Comparison of ENCODE assay signal across 29 cellular contexts in the genomic region with DNA sequence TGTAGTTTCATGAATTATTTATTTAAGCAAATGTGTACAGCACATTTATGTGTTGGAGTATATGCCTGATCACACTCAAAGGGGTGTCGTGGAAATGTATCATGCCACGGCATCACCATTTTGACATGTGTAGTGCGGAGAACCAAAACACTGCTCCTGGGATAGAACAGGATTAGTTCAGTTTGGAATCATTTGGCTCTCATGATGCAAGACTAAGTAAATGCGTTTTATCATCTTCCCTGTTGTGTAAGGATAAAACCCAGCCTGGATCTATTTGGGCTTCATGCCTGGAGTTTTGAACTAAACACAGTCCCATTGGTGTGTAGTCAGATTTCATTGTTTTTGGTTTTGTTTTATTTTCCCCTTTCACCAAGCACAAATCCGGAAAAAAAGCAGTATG.
DNase-seq lines count a peak whose midpoint lies in the region; ATAC-seq and TF ChIP-seq lines count a peak whose summit lies in the region.
"Had no signal": no experiment of that assay in that cellular context is flagged by ENCODE, and none has a peak within 500 bp of the region (broad histone marks: within the 10 kb centered on the region; RNA-seq: fewer than 3 reads in every experiment).

No MANE protein-coding gene starts in this region.

- H3K79me2 ChIP-seq in GM23248 (ENCODE audit: insufficient read depth) (0 out of 2 replicates have a peak, but pooled peaks cover 7% of the 10 kb centered on the region), neural cell (replicated peaks; ENCODE audit: insufficient read depth, low read length) (no peaks in the 10 kb centered on the region)

- no peaks in the 10 kb centered on the region for H3K27me3 Mint-ChIP-seq in natural killer cell (ENCODE audit: low read depth in 2 of 2)
- H3K27me3 Mint-ChIP-seq: activated CD8-positive, alpha-beta T cell treated with anti-CD3 and anti-CD28 coated beads for 36 hours; activated naive CD4-positive, alpha-beta T cell treated with anti-CD3 and anti-CD28 coated beads, Interleukin-2, amount 10 ng/mL, durations not matched to agents 7 days and 5 days; activated T-helper 17 cell treated with anti-CD3 and anti-CD28 coated beads, Interleukin-2, amount 50 U/mL, for 72 hours; IgD-negative memory B cell; stimulated activated naive CD8-positive, alpha-beta T cell treated with anti-CD3 and anti-CD28 coated beads, Interleukin-15, amount 100 ng/mL, for 72 hours had no signal

- no peak overlapping the region for H3K27ac Mint-ChIP-seq in natural killer cell
- H3K27ac Mint-ChIP-seq: activated CD8-positive, alpha-beta T cell treated with anti-CD3 and anti-CD28 coated beads for 36 hours; activated naive CD4-positive, alpha-beta T cell treated with anti-CD3 and anti-CD28 coated beads, Interleukin-2, amount 10 ng/mL, durations not matched to agents 7 days and 5 days; activated T-helper 17 cell treated with anti-CD3 and anti-CD28 coated beads, Interleukin-2, amount 50 U/mL, for 72 hours; IgD-negative memory B cell; nephron progenitor cell; stimulated activated naive CD8-positive, alpha-beta T cell treated with anti-CD3 and anti-CD28 coated beads, Interleukin-15, amount 100 ng/mL, for 72 hours had no signal

- no peaks in the 10 kb centered on the region for H3K27me3 ChIP-seq in GM23248 (replicated peaks; ENCODE audit: insufficient read depth)
- no peaks in the 10 kb centered on the region for H3K27me3 ChIP-seq in neural cell (ENCODE audit: insufficient read depth, low read depth, low read length)
- H3K27me3 ChIP-seq: ovary had no signal

- H3F3A ChIP-seq in GM23248 (ENCODE audit: insufficient read depth) (no peaks in the 10 kb centered on the region), neural cell (ENCODE audit: insufficient read depth, low read length, poor library complexity, severe bottlenecking) (no peaks in the 10 kb centered on the region)

- no peaks in the 10 kb centered on the region for H3K4me1 Mint-ChIP-seq in natural killer cell
- H3K4me1 Mint-ChIP-seq: activated naive CD4-positive, alpha-beta T cell treated with anti-CD3 and anti-CD28 coated beads, Interleukin-2, amount 10 ng/mL, durations not matched to agents 7 days and 5 days; activated T-helper 17 cell treated with anti-CD3 and anti-CD28 coated beads, Interleukin-2, amount 50 U/mL, for 72 hours; IgD-negative memory B cell; stimulated activated naive CD8-positive, alpha-beta T cell treated with anti-CD3 and anti-CD28 coated beads, Interleukin-15, amount 100 ng/mL, for 72 hours had no signal

- TF ChIP-seq CTCF in AG09309 (IDR thresholded peaks at IDR 0.05; ENCODE audit: control insufficient read depth, insufficient read depth, low read depth, low read length, missing control alignments) (no peak), fibroblast of mammary gland (conservative IDR thresholded peaks at IDR 0.05; ENCODE audit: control insufficient read depth, insufficient read depth, low read depth, low read length) (no peak), neural cell (IDR thresholded peaks at IDR 0.05; ENCODE audit: poor library complexity, severe bottlenecking) (no peak), natural killer cell (IDR thresholded peaks at IDR 0.05) (no peak)

- H3K4me3 ChIP-seq in AG09309 (ENCODE audit: control insufficient read depth, low read depth, low read length) (no peak overlapping the region), GM23248 (no peak overlapping the region), fibroblast of mammary gland (ENCODE audit: control insufficient read depth, low read depth, low read length) (no peak overlapping the region), neural cell (ENCODE audit: low read length) (peak overlapping the region; percentile 32)
- H3K4me3 ChIP-seq: coronary artery, ovary had no signal

- H3K36me3 ChIP-seq in GM23248 (ENCODE audit: low read depth) (no peaks in the 10 kb centered on the region), neural cell (ENCODE audit: insufficient read depth, low read length) (no peaks in the 10 kb centered on the region)
- H3K36me3 ChIP-seq: ovary had no signal

- H3K4me3 Mint-ChIP-seq in natural killer cell, result no peak overlapping the region
- H3K4me3 Mint-ChIP-seq: activated CD8-positive, alpha-beta T cell treated with anti-CD3 and anti-CD28 coated beads for 36 hours; activated naive CD4-positive, alpha-beta T cell treated with anti-CD3 and anti-CD28 coated beads, Interleukin-2, amount 10 ng/mL, durations not matched to agents 7 days and 5 days; activated T-helper 17 cell treated with anti-CD3 and anti-CD28 coated beads, Interleukin-2, amount 50 U/mL, for 72 hours; IgD-negative memory B cell; nephron progenitor cell; stimulated activated naive CD8-positive, alpha-beta T cell treated with anti-CD3 and anti-CD28 coated beads, Interleukin-15, amount 100 ng/mL, for 72 hours had no signal

- H3K27ac ChIP-seq in GM23248 (no peak overlapping the region), neural cell (ENCODE audit: low read length) (peak overlapping the region; percentile 57)
- H3K27ac ChIP-seq: C4-2B, coronary artery, ovary had no signal

- H3K9ac ChIP-seq in GM23248 (no peak overlapping the region), neural cell (ENCODE audit: low read length) (peak overlapping the region; percentile 9)

- DNase-seq in AG09309 (ENCODE audit: low read depth) (peak; percentile 20), GM23248 (peak; percentile 28), fibroblast of mammary gland (ENCODE audit: low read depth) (peak; percentile 55), ecto neural progenitor cell (ENCODE audit: low spot score) (no peak), RKO (ENCODE audit: low spot score) (no peak), natural killer cell (no peak)
- DNase-seq: activated CD8-positive, alpha-beta T cell treated with anti-CD3 and anti-CD28 coated beads for 36 hours; activated naive CD4-positive, alpha-beta T cell treated with anti-CD3 and anti-CD28 coated beads, Interleukin-2, amount 10 ng/mL, durations not matched to agents 7 days and 5 days; amygdala; Calu3; erythroblast; GDM1; hippocampal formation; mammary epithelial cell; MV-4-11; NCI-H1436; NCI-H2107; NCI-H345; NCI-H69; nephron progenitor cell; ovary; SHP77 treated with DMSO at 0.1 percent for 48 hours; stimulated activated CD4-positive, alpha-beta T cell treated with anti-CD3 and anti-CD28 coated beads, Interleukin-2, amount 100 ng/mL, for 24 hours; stimulated activated naive CD8-positive, alpha-beta T cell treated with anti-CD3 and anti-CD28 coated beads, Interleukin-15, amount 100 ng/mL, for 72 hours had no signal

- in situ Hi-C loops in GM23248 (cut with MboI), result no loop called here

- TF ChIP-seq EP300 in neural cell (conservative IDR thresholded peaks at IDR 0.05; ENCODE audit: poor library complexity, severe bottlenecking), result no peak

- no peak overlapping the region for H3K4me2 ChIP-seq in GM23248 (ENCODE audit: unreplicated experiment)
- H3K4me2 ChIP-seq in neural cell (ENCODE audit: low read length), result no peak overlapping the region

- intact Hi-C loops in natural killer cell (cut with micrococcal nuclease), result no loop called here

- 89 to 95% methylated on average over 5 of the region's 5 CpGs for WGBS in GM23248 (ENCODE audit: low coverage in 1 of 2, low lambda C conversion rate in 2 of 2, missing lambda C conversion rate in 2 of 2), 2 experiments

- H3K9me3 ChIP-seq in GM23248 (ENCODE audit: low read depth) (no peaks in the 10 kb centered on the region), neural cell (ENCODE audit: low read length) (no peaks in the 10 kb centered on the region)
- H3K9me3 ChIP-seq: ovary had no signal

- H3K9me3 Mint-ChIP-seq in natural killer cell, result peaks cover 0 to 4% of the 10 kb centered on the region in 2 donors
- H3K9me3 Mint-ChIP-seq: activated CD8-positive, alpha-beta T cell treated with anti-CD3 and anti-CD28 coated beads for 36 hours; activated T-helper 17 cell treated with anti-CD3 and anti-CD28 coated beads, Interleukin-2, amount 50 U/mL, for 72 hours; nephron progenitor cell had no signal

- H3K9me2 ChIP-seq in GM23248 (ENCODE audit: insufficient read depth), result no peaks in the 10 kb centered on the region
- no peaks in the 10 kb centered on the region for H3K9me2 ChIP-seq in neural cell (ENCODE audit: insufficient read depth, low read length)

- H3K36me3 Mint-ChIP-seq in natural killer cell, result no peaks in the 10 kb centered on the region
- H3K36me3 Mint-ChIP-seq: activated naive CD4-positive, alpha-beta T cell treated with anti-CD3 and anti-CD28 coated beads, Interleukin-2, amount 10 ng/mL, durations not matched to agents 7 days and 5 days; IgD-negative memory B cell had no signal

- no peak overlapping the region for H2AFZ ChIP-seq in GM23248
- no peak overlapping the region for H2AFZ ChIP-seq in neural cell (ENCODE audit: low read depth, low read length)

- H4K20me1 ChIP-seq in GM23248 (ENCODE audit: insufficient read depth), result no peaks in the 10 kb centered on the region
- H4K20me1 ChIP-seq in neural cell (ENCODE audit: insufficient read depth), result no peaks in the 10 kb centered on the region

- no peak for ATAC-seq in natural killer cell
- ATAC-seq: activated CD8-positive, alpha-beta T cell treated with anti-CD3 and anti-CD28 coated beads for 36 hours; activated T-helper 17 cell treated with anti-CD3 and anti-CD28 coated beads, Interleukin-2, amount 50 U/mL, for 72 hours; stimulated activated naive CD8-positive, alpha-beta T cell treated with anti-CD3 and anti-CD28 coated beads, Interleukin-15, amount 100 ng/mL, for 72 hours had no signal

- H3K4me1 ChIP-seq in GM23248 (ENCODE audit: insufficient read depth), result no peaks in the 10 kb centered on the region

- no peak for TF ChIP-seq RAD21 in neural cell (conservative IDR thresholded peaks at IDR 0.05)

Comparison
In these comparisons a context has a peak if more than half of its experiments do, and no peak if none do; other contexts are left out.
1. DNase-seq: peak in AG09309 (single experiment), GM23248 (single experiment) and fibroblast of mammary gland (single experiment); none in ecto neural progenitor cell (single experiment), RKO (single experiment) and natural killer cell (single experiment).